In the genomic region with DNA sequence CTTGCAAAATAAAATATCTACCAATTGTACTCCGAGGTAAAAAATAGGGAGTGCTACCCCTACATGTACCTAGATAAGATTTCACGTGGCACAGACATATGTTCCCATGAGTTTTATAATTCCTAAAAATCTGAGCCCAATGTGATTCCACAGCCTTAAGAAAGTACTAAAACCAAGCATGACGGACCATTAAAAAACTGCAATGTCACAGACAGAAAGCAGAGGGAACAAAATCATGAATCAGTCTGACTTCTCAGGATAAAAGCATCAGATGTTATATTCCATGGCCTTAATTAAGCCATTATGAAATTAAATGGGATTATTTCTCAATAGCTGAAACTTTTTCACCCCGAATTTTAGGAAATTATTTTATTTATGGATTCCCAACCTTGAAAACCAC, we compare ENCODE assay signal across 18 cellular contexts.
"Had no signal": no experiment of that assay in that cellular context is flagged by ENCODE, and none has a peak within 500 bp of the region (broad histone marks: within the 10 kb centered on the region; RNA-seq: fewer than 3 reads in every experiment).

No MANE protein-coding gene starts in this region.

- H3K36me3 ChIP-seq: gastrocnemius medialis, pancreas, tibial nerve had no signal

- H3K4me3 ChIP-seq: gastrocnemius medialis, mucosa of descending colon, pancreas, tibial nerve had no signal

- H3K9me3 ChIP-seq: gastrocnemius medialis, mucosa of descending colon, pancreas, tibial nerve had no signal

- H3K36me3 Mint-ChIP-seq: naive thymus-derived CD8-positive, alpha-beta T cell; stimulated activated memory B cell treated with anti-CD40 and anti-IgM and Interleukin-4, amounts not matched to agents 10 μg/mL and 1 μg/mL and 100 μg/mL, for 72 hours had no signal

- ATAC-seq: activated naive CD8-positive, alpha-beta T cell treated with anti-CD3 and anti-CD28 coated beads, Interleukin-2, amount 50 U/mL, for 24 hours; gastrocnemius medialis; left lobe of liver; mucosa of descending colon; naive thymus-derived CD8-positive, alpha-beta T cell; pancreas; stimulated activated memory B cell treated with anti-CD40 and anti-IgM and Interleukin-4, amounts not matched to agents 10 μg/mL and 1 μg/mL and 100 μg/mL, for 72 hours had no signal

- H3K27me3 ChIP-seq: gastrocnemius medialis, pancreas, tibial nerve had no signal

- FAIRE-seq: astrocyte, pancreas had no signal

- DNase-seq: activated CD4-positive, alpha-beta T cell treated with anti-CD3 and anti-CD28 coated beads for 1 hour; activated CD4-positive, alpha-beta T cell treated with anti-CD3 and anti-CD28 coated beads, Interleukin-2, amount 50 U/mL, for 4 hours; activated naive CD4-positive, alpha-beta T cell; activated naive CD8-positive, alpha-beta T cell treated with anti-CD3 and anti-CD28 coated beads, Interleukin-2, amount 50 U/mL, for 24 hours; activated T-cell treated with anti-CD3 and anti-CD28 coated beads for 4 hours; gastrocnemius medialis; islet precursor cell; mammary epithelial cell; mucosa of descending colon; naive thymus-derived CD8-positive, alpha-beta T cell; pancreas; stimulated activated CD4-positive, alpha-beta T cell treated with anti-CD3 and anti-CD28 coated beads, Interleukin-2, amount 100 ng/mL, for 48 hours; substantia nigra had no signal

- H3K27ac ChIP-seq: epithelial cell of prostate, gastrocnemius medialis, pancreas, tibial nerve had no signal

- H3K27ac Mint-ChIP-seq: activated naive CD8-positive, alpha-beta T cell treated with anti-CD3 and anti-CD28 coated beads, Interleukin-2, amount 50 U/mL, for 24 hours; stimulated activated memory B cell treated with anti-CD40 and anti-IgM and Interleukin-4, amounts not matched to agents 10 μg/mL and 1 μg/mL and 100 μg/mL, for 72 hours had no signal

- H3K27me3 Mint-ChIP-seq: activated naive CD8-positive, alpha-beta T cell treated with anti-CD3 and anti-CD28 coated beads, Interleukin-2, amount 50 U/mL, for 24 hours; naive thymus-derived CD8-positive, alpha-beta T cell; stimulated activated memory B cell treated with anti-CD40 and anti-IgM and Interleukin-4, amounts not matched to agents 10 μg/mL and 1 μg/mL and 100 μg/mL, for 72 hours had no signal

- H3K4me3 Mint-ChIP-seq: activated naive CD8-positive, alpha-beta T cell treated with anti-CD3 and anti-CD28 coated beads, Interleukin-2, amount 50 U/mL, for 24 hours; stimulated activated memory B cell treated with anti-CD40 and anti-IgM and Interleukin-4, amounts not matched to agents 10 μg/mL and 1 μg/mL and 100 μg/mL, for 72 hours had no signal

- H3K9me3 Mint-ChIP-seq: activated naive CD8-positive, alpha-beta T cell treated with anti-CD3 and anti-CD28 coated beads, Interleukin-2, amount 50 U/mL, for 24 hours; naive thymus-derived CD8-positive, alpha-beta T cell; stimulated activated memory B cell treated with anti-CD40 and anti-IgM and Interleukin-4, amounts not matched to agents 10 μg/mL and 1 μg/mL and 100 μg/mL, for 72 hours had no signal
